ENCODE assay signal across 2 cellular contexts in the genomic region with DNA sequence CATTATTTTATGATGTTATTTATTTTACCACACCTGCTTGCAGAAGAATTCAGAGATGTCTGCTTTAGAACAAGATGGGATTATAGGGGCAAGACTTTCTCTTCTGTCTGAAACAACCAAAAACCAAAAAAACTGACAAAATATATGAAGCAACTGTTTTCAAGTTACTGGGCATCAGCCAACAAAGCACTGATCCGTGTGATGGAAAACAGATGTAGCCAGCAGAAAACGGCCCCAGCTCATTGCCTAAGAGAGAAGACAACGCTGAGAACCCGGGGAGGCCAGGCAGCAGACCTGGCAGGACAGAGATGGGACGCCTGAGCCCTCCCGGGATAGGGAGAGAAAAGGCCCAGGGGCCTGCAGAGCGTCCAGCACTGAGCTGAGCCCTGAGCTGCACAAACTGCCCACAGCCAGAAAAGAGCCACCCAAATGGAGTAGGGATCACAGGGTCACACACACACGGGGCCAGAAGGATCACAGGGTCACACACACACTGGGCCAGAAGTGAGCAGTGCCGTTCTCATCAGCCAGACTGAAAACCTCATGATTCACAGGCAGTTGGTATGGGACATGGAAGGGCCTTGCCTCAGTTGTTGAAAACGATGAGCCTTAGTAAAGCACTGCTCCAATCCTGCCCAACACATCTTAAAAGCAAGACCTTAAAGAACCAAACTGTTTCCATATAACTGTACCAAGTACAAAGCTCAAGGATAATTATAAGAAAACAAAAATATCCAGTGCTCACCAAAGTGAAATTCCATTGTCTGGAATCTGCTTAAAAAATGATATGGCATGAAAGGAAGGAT.
TF ChIP-seq lines count a peak whose summit lies in the region.

No MANE protein-coding gene starts in this region.

TF ChIP-seq in liver, 16 proteins besides CTCF, POLR2A, EP300 and RAD21 (continued from another document):
- TF ChIP-seq, protein P1, sequence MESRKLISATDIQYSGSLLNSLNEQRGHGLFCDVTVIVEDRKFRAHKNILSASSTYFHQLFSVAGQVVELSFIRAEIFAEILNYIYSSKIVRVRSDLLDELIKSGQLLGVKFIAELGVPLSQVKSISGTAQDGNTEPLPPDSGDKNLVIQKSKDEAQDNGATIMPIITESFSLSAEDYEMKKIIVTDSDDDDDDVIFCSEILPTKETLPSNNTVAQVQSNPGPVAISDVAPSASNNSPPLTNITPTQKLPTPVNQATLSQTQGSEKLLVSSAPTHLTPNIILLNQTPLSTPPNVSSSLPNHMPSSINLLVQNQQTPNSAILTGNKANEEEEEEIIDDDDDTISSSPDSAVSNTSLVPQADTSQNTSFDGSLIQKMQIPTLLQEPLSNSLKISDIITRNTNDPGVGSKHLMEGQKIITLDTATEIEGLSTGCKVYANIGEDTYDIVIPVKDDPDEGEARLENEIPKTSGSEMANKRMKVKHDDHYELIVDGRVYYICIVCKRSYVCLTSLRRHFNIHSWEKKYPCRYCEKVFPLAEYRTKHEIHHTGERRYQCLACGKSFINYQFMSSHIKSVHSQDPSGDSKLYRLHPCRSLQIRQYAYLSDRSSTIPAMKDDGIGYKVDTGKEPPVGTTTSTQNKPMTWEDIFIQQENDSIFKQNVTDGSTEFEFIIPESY (IDR thresholded peaks at IDR 0.05) = no peak
- no peak for TF ChIP-seq HNF4G (IDR thresholded peaks at IDR 0.05)

TF ChIP-seq in HepG2, 621 proteins besides CTCF, POLR2A, EP300 and RAD21 (continued from another document):
- TF ChIP-seq, protein P2, sequence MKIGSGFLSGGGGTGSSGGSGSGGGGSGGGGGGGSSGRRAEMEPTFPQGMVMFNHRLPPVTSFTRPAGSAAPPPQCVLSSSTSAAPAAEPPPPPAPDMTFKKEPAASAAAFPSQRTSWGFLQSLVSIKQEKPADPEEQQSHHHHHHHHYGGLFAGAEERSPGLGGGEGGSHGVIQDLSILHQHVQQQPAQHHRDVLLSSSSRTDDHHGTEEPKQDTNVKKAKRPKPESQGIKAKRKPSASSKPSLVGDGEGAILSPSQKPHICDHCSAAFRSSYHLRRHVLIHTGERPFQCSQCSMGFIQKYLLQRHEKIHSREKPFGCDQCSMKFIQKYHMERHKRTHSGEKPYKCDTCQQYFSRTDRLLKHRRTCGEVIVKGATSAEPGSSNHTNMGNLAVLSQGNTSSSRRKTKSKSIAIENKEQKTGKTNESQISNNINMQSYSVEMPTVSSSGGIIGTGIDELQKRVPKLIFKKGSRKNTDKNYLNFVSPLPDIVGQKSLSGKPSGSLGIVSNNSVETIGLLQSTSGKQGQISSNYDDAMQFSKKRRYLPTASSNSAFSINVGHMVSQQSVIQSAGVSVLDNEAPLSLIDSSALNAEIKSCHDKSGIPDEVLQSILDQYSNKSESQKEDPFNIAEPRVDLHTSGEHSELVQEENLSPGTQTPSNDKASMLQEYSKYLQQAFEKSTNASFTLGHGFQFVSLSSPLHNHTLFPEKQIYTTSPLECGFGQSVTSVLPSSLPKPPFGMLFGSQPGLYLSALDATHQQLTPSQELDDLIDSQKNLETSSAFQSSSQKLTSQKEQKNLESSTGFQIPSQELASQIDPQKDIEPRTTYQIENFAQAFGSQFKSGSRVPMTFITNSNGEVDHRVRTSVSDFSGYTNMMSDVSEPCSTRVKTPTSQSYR (CRISPR knock-in tag; IDR thresholded peaks at IDR 0.05; ENCODE audit: borderline replicate concordance) = no peak
- TF ChIP-seq ZNF780A (CRISPR knock-in tag; IDR thresholded peaks at IDR 0.05) (no peak), HDAC6 (IDR thresholded peaks at IDR 0.05; ENCODE audit: low read depth, low read length) (no peak), DNMT3B (CRISPR knock-in tag; conservative IDR thresholded peaks at IDR 0.05) (no peak), MEIS1 (CRISPR knock-in tag; IDR thresholded peaks at IDR 0.05; ENCODE audit: borderline replicate concordance) (no peak), ZNF329 (CRISPR knock-in tag; IDR thresholded peaks at IDR 0.05; ENCODE audit: low read depth) (no peak)
